In genomic region chr11:131658414-131658813, GRCh38 we compare ENCODE assay signal across 28 cellular contexts.
"Had no signal": no experiment of that assay in that cellular context is flagged by ENCODE, and none has a peak within 500 bp of the region (broad histone marks: within the 10 kb centered on the region; RNA-seq: fewer than 3 reads in every experiment).

No MANE protein-coding gene starts in this region.

- H3K4me2 ChIP-seq: KMS-11, PC-9 had no signal

- H3K9me3 ChIP-seq: ascending aorta had no signal

- H3K27me3 ChIP-seq: ascending aorta had no signal

- ATAC-seq: activated CD8-positive, alpha-beta memory T cell treated with anti-CD3 and anti-CD28 coated beads, Interleukin-2, amount 10 ng/mL, durations not matched to agents 7 days and 5 days; activated naive CD4-positive, alpha-beta T cell treated with anti-CD3 and anti-CD28 coated beads, Interleukin-2, amount 50 U/mL, for 72 hours; activated naive CD8-positive, alpha-beta T cell treated with anti-CD3 and anti-CD28 coated beads, Interleukin-2, amount 50 U/mL, for 24 hours; T-cell had no signal

- DNase-seq: activated B cell treated with CpG ODN at 0.5 μM for 24 hours; activated CD4-positive, alpha-beta T cell treated with anti-CD3 and anti-CD28 coated beads for 1 hour; activated CD4-positive, alpha-beta T cell treated with anti-CD3 and anti-CD28 coated beads, Interleukin-2, amount 10 ng/mL, durations not matched to agents 24 days and 14 days; activated CD4-positive, alpha-beta T cell treated with anti-CD3 and anti-CD28 coated beads, Interleukin-2, amount 50 U/mL, for 48 hours; activated CD8-positive, alpha-beta memory T cell treated with anti-CD3 and anti-CD28 coated beads, Interleukin-2, amount 10 ng/mL, durations not matched to agents 7 days and 5 days; activated effector memory CD4-positive, alpha-beta T cell treated with Interleukin-2 at 50 U/mL for 16 hours; activated naive CD4-positive, alpha-beta T cell treated with Interleukin-2 at 50 U/mL for 16 hours; activated naive CD8-positive, alpha-beta T cell treated with anti-CD3 and anti-CD28 coated beads, Interleukin-2, amount 50 U/mL, for 24 hours; activated T-cell treated with anti-CD3 and anti-CD28 coated beads, Interleukin-2, amount 50 U/mL, for 24 hours; amniotic stem cell; MM.1S; NCI-H1105 treated with DMSO at 0.1 percent for 48 hours; NCI-H1436 treated with DMSO at 0.1 percent for 48 hours; NCI-H187; NCI-H2081; NCI-H2227 treated with DMSO at 0.1 percent for 48 hours; NCI-H446 treated with DMSO at 0.1 percent for 48 hours; NCI-H524 treated with DMSO at 0.1 percent for 48 hours; NCI-H774; PC-9; T-cell; T-helper 2 cell; T1000 had no signal

- H3K36me3 ChIP-seq: ascending aorta had no signal

- H3K27ac ChIP-seq: ascending aorta, KMS-11, PC-9, SK-N-MC had no signal

- H3K4me3 ChIP-seq: ascending aorta, PC-9, SK-N-MC had no signal

- FAIRE-seq: TTC549 had no signal

- H3K4me1 ChIP-seq: ascending aorta had no signal

- H2AFZ ChIP-seq: PC-9 had no signal

- H3K9ac ChIP-seq: KMS-11 had no signal
